ENCODE assay signal across 1 cellular context in the genomic region with DNA sequence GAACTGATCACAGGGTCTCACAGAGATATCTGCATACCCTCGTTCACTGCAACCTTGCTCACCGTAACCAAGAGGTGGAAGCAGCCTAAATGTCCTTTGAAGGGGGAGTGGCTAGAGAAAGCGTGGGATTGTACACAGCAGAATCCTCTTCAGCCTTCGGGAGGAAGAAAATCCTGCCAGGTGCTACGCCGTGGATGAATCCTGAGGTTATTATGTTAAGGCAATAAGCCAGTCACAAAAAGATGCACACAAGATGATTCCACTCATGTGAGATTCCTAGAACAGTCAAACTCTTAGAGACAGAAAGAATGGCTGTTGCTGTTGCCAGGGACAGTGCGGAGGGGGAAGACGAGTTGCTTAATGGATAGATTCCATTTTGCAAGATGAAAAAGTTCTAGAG.
TF ChIP-seq lines count a peak whose summit lies in the region.

No MANE protein-coding gene starts in this region.

TF ChIP-seq in H1, 55 proteins besides CTCF, POLR2A, EP300 and RAD21 (continued from another document):
- TF ChIP-seq, protein P1, sequence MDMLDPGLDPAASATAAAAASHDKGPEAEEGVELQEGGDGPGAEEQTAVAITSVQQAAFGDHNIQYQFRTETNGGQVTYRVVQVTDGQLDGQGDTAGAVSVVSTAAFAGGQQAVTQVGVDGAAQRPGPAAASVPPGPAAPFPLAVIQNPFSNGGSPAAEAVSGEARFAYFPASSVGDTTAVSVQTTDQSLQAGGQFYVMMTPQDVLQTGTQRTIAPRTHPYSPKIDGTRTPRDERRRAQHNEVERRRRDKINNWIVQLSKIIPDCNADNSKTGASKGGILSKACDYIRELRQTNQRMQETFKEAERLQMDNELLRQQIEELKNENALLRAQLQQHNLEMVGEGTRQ (IDR thresholded peaks at IDR 0.05; ENCODE audit: low read length), result no peak
- TF ChIP-seq TAF7 (optimal IDR thresholded peaks at IDR 0.05; ENCODE audit: borderline replicate concordance, low read depth, low read length) (peak; percentile 95), TBP (IDR thresholded peaks at IDR 0.05; ENCODE audit: low read depth, low read length) (peak; percentile 46; the same call in 1 of the 2 replicates), HDAC2 (IDR thresholded peaks at IDR 0.05; ENCODE audit: borderline replicate concordance in 1 of 2, low read depth in 2 of 2, low read length in 2 of 2) (no peak)
